8 cellular contexts compared by ENCODE assay signal in genomic region chr3:149224736-149225594, GRCh38. TPM values are rescaled to one million over a fixed set of nuclear protein-coding genes. Genes with fewer than 3 reads are reported as not detected.
DNase-seq lines count a peak whose midpoint lies in the region; ATAC-seq and TF ChIP-seq lines count a peak whose summit lies in the region.

No MANE protein-coding gene starts in this region.

- TF ChIP-seq POLR2A in vagina (IDR thresholded peaks at IDR 0.05): no peak

- no peaks in the 10 kb centered on the region for H4K20me1 ChIP-seq in BLaER1 treated with 17β-estradiol and CSF1 and Interleukin-3, amounts not matched to agents 10 nM and 100 nM

- 0 out of 22 replicates have a peak, but pooled peaks cover 0 to 6% (median 0%) of the 10 kb centered on the region in 11 experiments for H3K9me3 ChIP-seq in BLaER1 treated with 17β-estradiol and CSF1 and Interleukin-3, amounts not matched to agents 10 nM and 100 nM (replicated peaks in 1 of 11)
- H3K9me3 ChIP-seq in mucosa of rectum (ENCODE audit: control insufficient read depth in 2 of 2, low read length in 2 of 2) (no peaks in the 10 kb centered on the region), vagina (no peaks in the 10 kb centered on the region)

- peaks cover 17 to 30% (median 23%) of the 10 kb centered on the region in 10 experiments; a peak in 19 of 20 replicates for H3K4me1 ChIP-seq in BLaER1 treated with 17β-estradiol and CSF1 and Interleukin-3, amounts not matched to agents 10 nM and 100 nM
- H3K4me1 ChIP-seq in mucosa of rectum (ENCODE audit: control insufficient read depth in 2 of 2, insufficient read depth in 2 of 2, low read length in 2 of 2) (peaks cover 0 to 9% of the 10 kb centered on the region in 2 donors), vagina (peaks cover 17% of the 10 kb centered on the region)

- H3K27ac Mint-ChIP-seq in dendritic cell treated with granulocyte-macrophage colony-stimulating factor and Interleukin-4, amounts not matched to agents 40 ng/mL and 50 ng/mL, for 4 days: peak overlapping the region; percentile 61

- no peaks in the 10 kb centered on the region for H3K27me3 Mint-ChIP-seq in dendritic cell treated with granulocyte-macrophage colony-stimulating factor and Interleukin-4, amounts not matched to agents 40 ng/mL and 50 ng/mL, for 4 days

- peak overlapping the region in 10 of 11 experiments; percentile 7 to 71 (median 22); a peak in 12 of 22 replicates for H3K9ac ChIP-seq in BLaER1 treated with 17β-estradiol and CSF1 and Interleukin-3, amounts not matched to agents 10 nM and 100 nM
- peak overlapping the region in 1 of 2 donors; percentile 8 for H3K9ac ChIP-seq in mucosa of rectum (ENCODE audit: low read depth in 1 of 2, low read length in 2 of 2)

- no peak for TF ChIP-seq CTCF in vagina (IDR thresholded peaks at IDR 0.05)

- peak overlapping the region; percentile 53 to 95 (median 66) for H3K4me2 ChIP-seq in BLaER1 treated with 17β-estradiol and CSF1 and Interleukin-3, amounts not matched to agents 10 nM and 100 nM

- H3K4me1 Mint-ChIP-seq in dendritic cell treated with granulocyte-macrophage colony-stimulating factor and Interleukin-4, amounts not matched to agents 40 ng/mL and 50 ng/mL, for 4 days (ENCODE audit: low read depth): peaks cover 24% of the 10 kb centered on the region

- peak overlapping the region in 10 of 11 experiments; percentile 13 to 81 (median 45); a peak in 15 of 22 replicates for H3K27ac ChIP-seq in BLaER1 treated with 17β-estradiol and CSF1 and Interleukin-3, amounts not matched to agents 10 nM and 100 nM
- peak overlapping the region in 1 of 2 donors; percentile 11 for H3K27ac ChIP-seq in mucosa of rectum (ENCODE audit: low read depth in 2 of 2, low read length in 2 of 2)
- H3K27ac ChIP-seq in vagina: peak overlapping the region; percentile 48

- no peaks in the 10 kb centered on the region for H3K36me3 ChIP-seq in BLaER1 treated with 17β-estradiol and CSF1 and Interleukin-3, amounts not matched to agents 10 nM and 100 nM
- no peaks in the 10 kb centered on the region for H3K36me3 ChIP-seq in mucosa of rectum (ENCODE audit: control insufficient read depth in 2 of 2, insufficient read depth in 2 of 2, low read length in 2 of 2)
- H3K36me3 ChIP-seq in vagina: no peaks in the 10 kb centered on the region

- H3K27me3 ChIP-seq in BLaER1 treated with 17β-estradiol and CSF1 and Interleukin-3, amounts not matched to agents 10 nM and 100 nM: no peaks in the 10 kb centered on the region
- H3K27me3 ChIP-seq in mucosa of rectum (ENCODE audit: control insufficient read depth in 2 of 2, insufficient read depth in 2 of 2, low read length in 2 of 2) (no peaks in the 10 kb centered on the region), vagina (no peaks in the 10 kb centered on the region)

- ATAC-seq in GM19043 (IDR thresholded peaks at IDR 0.05; ENCODE audit: low read depth, unreplicated experiment) (peak; percentile 89), HG03196 (IDR thresholded peaks at IDR 0.05; ENCODE audit: unreplicated experiment) (peak; percentile 98)

- no peaks in the 10 kb centered on the region for H3K9me3 Mint-ChIP-seq in dendritic cell treated with granulocyte-macrophage colony-stimulating factor and Interleukin-4, amounts not matched to agents 40 ng/mL and 50 ng/mL, for 4 days

- intact Hi-C loops in dendritic cell treated with granulocyte-macrophage colony-stimulating factor and Interleukin-4, amounts not matched to agents 40 ng/mL and 50 ng/mL, for 4 days (cut with micrococcal nuclease): no loop called here
- intact Hi-C loops in vagina (cut with DNase I): no loop called here

- H3K4me3 ChIP-seq in BLaER1 treated with 17β-estradiol and CSF1 and Interleukin-3, amounts not matched to agents 10 nM and 100 nM: peak overlapping the region in 5 of 10 experiments; percentile 20 to 50 (median 40); a peak in 8 of 20 replicates
- H3K4me3 ChIP-seq in mucosa of rectum (ENCODE audit: low read length in 2 of 2) (peak overlapping the region; percentile 62 to 63), vagina (peak overlapping the region; percentile 35 to 42)

- H3K4me3 Mint-ChIP-seq in dendritic cell treated with granulocyte-macrophage colony-stimulating factor and Interleukin-4, amounts not matched to agents 40 ng/mL and 50 ng/mL, for 4 days: peak overlapping the region; percentile 64

- DNase-seq in SKM-1 (lab: John Stamatoyannopoulos, UW; ENCODE audit: unreplicated experiment) (peak; percentile 20), vagina (ENCODE audit: extremely low spot score in 2 of 2) (no peak), cortex of kidney (lab: John Stamatoyannopoulos, UW) (no peak)

- no peaks in the 10 kb centered on the region for H3K36me3 Mint-ChIP-seq in dendritic cell treated with granulocyte-macrophage colony-stimulating factor and Interleukin-4, amounts not matched to agents 40 ng/mL and 50 ng/mL, for 4 days (ENCODE audit: low read depth)

RNA-seq across cellular contexts. Expression of gene CP, which starts 3.3 kb away (rescaled TPM):
- total RNA-seq in vagina: 26.3 TPM
